ENCODE assay signal across 16 cellular contexts in the genomic region with DNA sequence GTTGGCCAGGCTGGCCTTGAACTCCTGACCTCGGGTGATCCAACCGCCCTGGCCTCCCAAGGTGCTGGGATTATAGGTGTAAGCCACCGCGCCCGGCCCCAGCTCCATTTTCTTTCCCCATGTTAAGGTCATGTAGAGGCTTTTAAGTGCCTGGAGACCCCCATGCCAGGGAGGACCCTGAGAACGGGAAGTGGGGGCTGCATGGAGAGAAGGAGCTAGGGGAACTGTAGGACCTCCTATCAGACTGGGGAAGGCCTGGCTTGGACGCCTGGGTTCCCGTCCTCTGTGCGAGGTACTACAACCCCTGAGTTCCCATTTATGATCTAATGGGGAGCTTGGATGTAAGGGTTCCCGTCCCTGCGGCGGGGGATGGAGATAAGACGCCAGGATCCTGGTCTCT. TPM values are rescaled to one million over a fixed set of nuclear protein-coding genes. Genes with fewer than 3 reads are reported as not detected.
DNase-seq lines count a peak whose midpoint lies in the region; ATAC-seq and TF ChIP-seq lines count a peak whose summit lies in the region.
"Had no signal": no experiment of that assay in that cellular context is flagged by ENCODE, and none has a peak within 500 bp of the region (broad histone marks: within the 10 kb centered on the region; RNA-seq: fewer than 3 reads in every experiment).

No MANE protein-coding gene starts in this region.

- peaks cover 24% of the 10 kb centered on the region for H4K20me1 ChIP-seq in neural progenitor cell (ENCODE audit: low read depth)

- H3K27ac ChIP-seq in HUES48 (ENCODE audit: low read depth, low read length) (no peak overlapping the region), neural progenitor cell (no peak overlapping the region)
- H3K27ac ChIP-seq: coronary artery, upper lobe of left lung had no signal

- peaks cover 16% of the 10 kb centered on the region for H3K4me1 ChIP-seq in HUES48 (ENCODE audit: control insufficient read depth, insufficient read depth, low read length)
- peaks cover 33% of the 10 kb centered on the region for H3K4me1 ChIP-seq in neural progenitor cell

- H3K79me2 ChIP-seq in neural progenitor cell (ENCODE audit: low read depth) = no peaks in the 10 kb centered on the region

- H3K36me3 ChIP-seq in HUES48 (ENCODE audit: control insufficient read depth, insufficient read depth, low read length) (no peaks in the 10 kb centered on the region), neural progenitor cell (no peaks in the 10 kb centered on the region)
- H3K36me3 ChIP-seq: upper lobe of left lung had no signal

- peaks cover 49% of the 10 kb centered on the region for H3K27me3 Mint-ChIP-seq in activated CD4-positive, alpha-beta T cell treated with anti-CD3 and anti-CD28 coated beads, Interleukin-2, amount 10 ng/mL, durations not matched to agents 24 days and 14 days
- peaks cover 32 to 52% of the 10 kb centered on the region in 2 donors for H3K27me3 Mint-ChIP-seq in effector memory CD8-positive, alpha-beta T cell
- H3K27me3 Mint-ChIP-seq in neural progenitor cell (ENCODE audit: insufficient read depth, low read depth) (peaks cover 55% of the 10 kb centered on the region), CD14-positive monocyte (ENCODE audit: low read depth in 3 of 3) (peaks cover 56 to 84% (median 78%) of the 10 kb centered on the region in 3 donors)

- intact Hi-C loops in activated CD4-positive, alpha-beta T cell treated with anti-CD3 and anti-CD28 coated beads, Interleukin-2, amount 10 ng/mL, durations not matched to agents 24 days and 14 days (cut with micrococcal nuclease) = no loop called here
- intact Hi-C loops in CD14-positive monocyte (cut with micrococcal nuclease) = no loop called here

- no peaks in the 10 kb centered on the region for H3K9me3 ChIP-seq in HUES48 (ENCODE audit: control insufficient read depth, insufficient read depth, low read length)
- no peaks in the 10 kb centered on the region for H3K9me3 ChIP-seq in neural progenitor cell (ENCODE audit: low read depth)
- H3K9me3 ChIP-seq: upper lobe of left lung had no signal

- H3K27ac Mint-ChIP-seq in activated CD4-positive, alpha-beta T cell treated with anti-CD3 and anti-CD28 coated beads, Interleukin-2, amount 10 ng/mL, durations not matched to agents 24 days and 14 days = no peak overlapping the region
- no peak overlapping the region for H3K27ac Mint-ChIP-seq in effector memory CD8-positive, alpha-beta T cell
- no peak overlapping the region for H3K27ac Mint-ChIP-seq in neural progenitor cell
- no peak overlapping the region for H3K27ac Mint-ChIP-seq in CD14-positive monocyte
- H3K27ac Mint-ChIP-seq: stimulated activated naive CD8-positive, alpha-beta T cell treated with anti-CD3 and anti-CD28 coated beads, Interleukin-15, Interleukin-2, amounts not matched to agents 100 ng/mL and 50 ng/mL, for 24 hours had no signal

- no peak overlapping the region for H2AFZ ChIP-seq in neural progenitor cell (replicated peaks)

- H3K9me3 Mint-ChIP-seq in activated CD4-positive, alpha-beta T cell treated with anti-CD3 and anti-CD28 coated beads, Interleukin-2, amount 10 ng/mL, durations not matched to agents 24 days and 14 days = no peaks in the 10 kb centered on the region
- no peaks in the 10 kb centered on the region for H3K9me3 Mint-ChIP-seq in effector memory CD8-positive, alpha-beta T cell
- H3K9me3 Mint-ChIP-seq in neural progenitor cell = no peaks in the 10 kb centered on the region
- peaks cover 0 to 6% (median 3%) of the 10 kb centered on the region in 7 donors for H3K9me3 Mint-ChIP-seq in CD14-positive monocyte
- H3K9me3 Mint-ChIP-seq: CD4-positive, alpha-beta memory T cell; stimulated activated naive CD8-positive, alpha-beta T cell treated with anti-CD3 and anti-CD28 coated beads, Interleukin-15, Interleukin-2, amounts not matched to agents 100 ng/mL and 50 ng/mL, for 24 hours had no signal

- H3K4me2 ChIP-seq in neural progenitor cell = no peak overlapping the region

- H3K36me3 Mint-ChIP-seq in activated CD4-positive, alpha-beta T cell treated with anti-CD3 and anti-CD28 coated beads, Interleukin-2, amount 10 ng/mL, durations not matched to agents 24 days and 14 days (ENCODE audit: low read depth) = no peaks in the 10 kb centered on the region
- H3K36me3 Mint-ChIP-seq in effector memory CD8-positive, alpha-beta T cell (ENCODE audit: insufficient read depth) = peaks cover 3% of the 10 kb centered on the region
- H3K36me3 Mint-ChIP-seq in neural progenitor cell = no peaks in the 10 kb centered on the region
- H3K36me3 Mint-ChIP-seq in CD14-positive monocyte = peaks cover 0 to 2% of the 10 kb centered on the region in 2 donors
- H3K36me3 Mint-ChIP-seq: CD4-positive, alpha-beta memory T cell had no signal

- TF ChIP-seq CTCF in neural progenitor cell (IDR thresholded peaks at IDR 0.05) (no peak), CD14-positive monocyte (IDR thresholded peaks at IDR 0.05) (no peak)

- peak overlapping the region; percentile 63; the same call in 1 of the 2 replicates for H3K4me3 ChIP-seq in HUES48 (ENCODE audit: low read depth, low read length)
- no peak overlapping the region for H3K4me3 ChIP-seq in neural progenitor cell

- no peak for DNase-seq in activated CD4-positive, alpha-beta T cell treated with anti-CD3 and anti-CD28 coated beads, Interleukin-2, amount 10 ng/mL, durations not matched to agents 24 days and 14 days
- DNase-seq in activated CD4-positive, alpha-beta T cell treated with anti-CD3 and anti-CD28 coated beads for 1 hour = no peak
- no peak for DNase-seq in effector memory CD8-positive, alpha-beta T cell
- DNase-seq in neural progenitor cell (ENCODE audit: low spot score) (no peak), KBM-7 (no peak), CD14-positive monocyte (ENCODE audit: low spot score) (no peak)
- DNase-seq: CD4-positive, alpha-beta memory T cell; erythroblast; NCI-H187; stimulated activated CD4-positive, alpha-beta T cell treated with anti-CD3 and anti-CD28 coated beads, Interleukin-15, amount 100 ng/mL, for 24 hours had no signal

- H3F3A ChIP-seq in neural progenitor cell (ENCODE audit: low read depth) = peaks cover 30% of the 10 kb centered on the region

- peaks cover 57% of the 10 kb centered on the region for H3K27me3 ChIP-seq in HUES48 (ENCODE audit: control insufficient read depth, insufficient read depth, low read length)
- H3K27me3 ChIP-seq in neural progenitor cell = peaks cover 62% of the 10 kb centered on the region

- H3K9ac ChIP-seq in HUES48 (ENCODE audit: low read depth, low read length) = no peak overlapping the region
- no peak overlapping the region for H3K9ac ChIP-seq in neural progenitor cell

- H3K4me3 Mint-ChIP-seq in activated CD4-positive, alpha-beta T cell treated with anti-CD3 and anti-CD28 coated beads, Interleukin-2, amount 10 ng/mL, durations not matched to agents 24 days and 14 days = peak overlapping the region; percentile 39
- peak overlapping the region; percentile 38 to 54 for H3K4me3 Mint-ChIP-seq in effector memory CD8-positive, alpha-beta T cell
- H3K4me3 Mint-ChIP-seq in neural progenitor cell (peak overlapping the region; percentile 68), CD14-positive monocyte (peak overlapping the region in 1 of 2 donors; percentile 77)
- H3K4me3 Mint-ChIP-seq: stimulated activated naive CD8-positive, alpha-beta T cell treated with anti-CD3 and anti-CD28 coated beads, Interleukin-15, Interleukin-2, amounts not matched to agents 100 ng/mL and 50 ng/mL, for 24 hours had no signal

- peaks cover 7% of the 10 kb centered on the region for H3K4me1 Mint-ChIP-seq in activated CD4-positive, alpha-beta T cell treated with anti-CD3 and anti-CD28 coated beads, Interleukin-2, amount 10 ng/mL, durations not matched to agents 24 days and 14 days
- peaks cover 6 to 12% of the 10 kb centered on the region in 2 donors for H3K4me1 Mint-ChIP-seq in effector memory CD8-positive, alpha-beta T cell (ENCODE audit: low read depth in 2 of 2)
- H3K4me1 Mint-ChIP-seq in neural progenitor cell (peaks cover 16% of the 10 kb centered on the region), CD14-positive monocyte (peaks cover 10% of the 10 kb centered on the region)

- ATAC-seq in effector memory CD8-positive, alpha-beta T cell (replicated peaks) = no peak
- ATAC-seq in GM18867 (IDR thresholded peaks at IDR 0.05; ENCODE audit: unreplicated experiment) = no peak

- in situ Hi-C loops in KBM-7 (cut with MboI; ENCODE audit: low pct_unique_long_range_greater_than_20kb, low sequenced_read_pairs) = no loop called here

RNA-seq across cellular contexts. Expression of gene NPAS1, which starts 0.7 kb away (rescaled TPM):
- 0.21 and 0.47 TPM in 2 replicates for total RNA-seq in activated CD4-positive, alpha-beta T cell treated with anti-CD3 and anti-CD28 coated beads, Interleukin-2, amount 10 ng/mL, durations not matched to agents 24 days and 14 days
- total RNA-seq in neural progenitor cell (ENCODE audit: low replicate concordance) = 1.2 and 4.3 TPM in 2 replicates
- polyA plus RNA-seq in CD14-positive monocyte = not detected
- total RNA-seq: HT1080 had no signal
- polyA plus RNA-seq: CD4-positive, alpha-beta memory T cell had no signal

RNA-seq across cellular contexts. Expression of gene TMEM160, which starts 29.5 kb away (rescaled TPM):
- total RNA-seq in activated CD4-positive, alpha-beta T cell treated with anti-CD3 and anti-CD28 coated beads, Interleukin-2, amount 10 ng/mL, durations not matched to agents 24 days and 14 days = 53.6 and 56.7 TPM in 2 replicates
- total RNA-seq in neural progenitor cell (ENCODE audit: low replicate concordance) = 8.0 and 66.2 TPM in 2 replicates
- 100 to 1,000 TPM; 103 to 159 TPM for polyA plus RNA-seq in CD14-positive monocyte
